15 cellular contexts compared by ENCODE assay signal in the genomic region with DNA sequence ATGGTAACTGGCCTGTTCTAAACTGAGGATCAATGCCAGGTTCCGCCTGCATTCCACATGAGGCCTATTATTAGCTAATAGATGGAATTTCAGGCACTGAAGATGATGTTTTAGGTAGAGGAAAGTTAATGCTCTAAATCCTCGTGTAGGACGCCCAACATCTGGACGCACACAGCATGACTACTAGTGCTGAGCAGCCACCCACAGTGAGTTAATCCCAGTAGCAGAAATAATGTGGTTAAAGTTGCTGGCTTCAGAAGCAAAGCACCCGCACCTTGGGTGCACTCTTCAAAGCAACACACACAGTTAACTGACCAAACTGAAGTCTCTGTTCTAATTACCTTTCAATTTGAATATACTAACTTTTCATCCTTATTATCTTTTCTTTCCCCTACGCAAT.
DNase-seq lines count a peak whose midpoint lies in the region; ATAC-seq, FAIRE-seq and TF ChIP-seq lines count a peak whose summit lies in the region.
"Had no signal": no experiment of that assay in that cellular context is flagged by ENCODE, and none has a peak within 500 bp of the region (broad histone marks: within the 10 kb centered on the region; RNA-seq: fewer than 3 reads in every experiment).

No MANE protein-coding gene starts in this region.

- CTCF ChIA-PET in A673 (lab: Charles Lee) = no interaction called here

- no peaks in the 10 kb centered on the region for H3K9me3 Mint-ChIP-seq in HFFc6
- no peaks in the 10 kb centered on the region for H3K9me3 Mint-ChIP-seq in natural killer cell
- H3K9me3 Mint-ChIP-seq: CD8-positive, alpha-beta T cell had no signal

- no peak for TF ChIP-seq EP300 in Ishikawa (IDR thresholded peaks at IDR 0.05; ENCODE audit: borderline replicate concordance)

- TF ChIP-seq CTCF in A673 (conservative IDR thresholded peaks at IDR 0.05; ENCODE audit: low read depth, low read length) (no peak), thyroid gland (IDR thresholded peaks at IDR 0.05) (no peak), HFFc6 (IDR thresholded peaks at IDR 0.05) (no peak), natural killer cell (IDR thresholded peaks at IDR 0.05) (no peak)

- POLR2A ChIA-PET in A673 (lab: Charles Lee; ENCODE audit: low non-redundant PET) = no interaction called here

- H3K27me3 Mint-ChIP-seq in HFFc6 (ENCODE audit: insufficient read depth) (no peaks in the 10 kb centered on the region), natural killer cell (ENCODE audit: low read depth in 2 of 2) (no peaks in the 10 kb centered on the region)
- H3K27me3 Mint-ChIP-seq: B cell had no signal

- H3K36me3 ChIP-seq in A673 (ENCODE audit: insufficient read depth, low read length, poor library complexity, severe bottlenecking) = peaks cover 12% of the 10 kb centered on the region
- no peaks in the 10 kb centered on the region for H3K36me3 ChIP-seq in thyroid gland

- H3K9me3 ChIP-seq in A673 (ENCODE audit: low read depth, low read length, poor library complexity, severe bottlenecking) = no peaks in the 10 kb centered on the region
- H3K9me3 ChIP-seq in thyroid gland = no peaks in the 10 kb centered on the region
- H3K9me3 ChIP-seq: BLaER1 treated with 17β-estradiol and CSF1 and Interleukin-3, amounts not matched to agents 10 nM and 100 nM had no signal

- H3K27ac ChIP-seq in A673 (ENCODE audit: low read depth, low read length, poor library complexity, severe bottlenecking) (peak overlapping the region; percentile 34), epithelial cell of prostate (peak overlapping the region; percentile 54), thyroid gland (peak overlapping the region in 2 of 3 donors; percentile 52 to 54)
- H3K27ac ChIP-seq: BLaER1 treated with 17β-estradiol and CSF1 and Interleukin-3, amounts not matched to agents 10 nM and 100 nM; GM23248 had no signal

- intact Hi-C loops in A673 (cut with micrococcal nuclease; ENCODE audit: unreplicated experiment) (no loop called here), thyroid gland (cut with DNase I) (no loop called here), natural killer cell (cut with micrococcal nuclease) (no loop called here)

- H3K4me3 Mint-ChIP-seq in HFFc6 = no peak overlapping the region
- H3K4me3 Mint-ChIP-seq in natural killer cell = no peak overlapping the region
- H3K4me3 Mint-ChIP-seq: B cell; CD8-positive, alpha-beta T cell had no signal

- H3K27me3 ChIP-seq in A673 (replicated peaks; ENCODE audit: insufficient read depth, low read depth, low read length, poor library complexity) (no peaks in the 10 kb centered on the region), thyroid gland (no peaks in the 10 kb centered on the region)
- H3K27me3 ChIP-seq: BLaER1 treated with 17β-estradiol and CSF1 and Interleukin-3, amounts not matched to agents 10 nM and 100 nM had no signal

- 89 to 93% methylated on average over 6 of the region's 6 CpGs for WGBS in thyroid gland, 2 donors

- H3K36me3 Mint-ChIP-seq in HFFc6 (ENCODE audit: low read depth) (no peaks in the 10 kb centered on the region), natural killer cell (no peaks in the 10 kb centered on the region)
- H3K36me3 Mint-ChIP-seq: CD8-positive, alpha-beta T cell had no signal

- H3K4me3 ChIP-seq in A673 (ENCODE audit: low read depth, low read length, poor library complexity, severe bottlenecking) = no peak overlapping the region
- H3K4me3 ChIP-seq in thyroid gland (replicated peaks in 1 of 3) = no peak overlapping the region
- H3K4me3 ChIP-seq: BLaER1 treated with 17β-estradiol and CSF1 and Interleukin-3, amounts not matched to agents 10 nM and 100 nM; GM23248 had no signal

- no peak for TF ChIP-seq POLR2A in thyroid gland (IDR thresholded peaks at IDR 0.05)

- H3K4me1 Mint-ChIP-seq in HFFc6 (ENCODE audit: low read depth) = peaks cover 15% of the 10 kb centered on the region; the same call in 1 of the 2 replicates
- H3K4me1 Mint-ChIP-seq in natural killer cell = peaks cover 13 to 19% of the 10 kb centered on the region in 2 donors

- H3K4me1 ChIP-seq in A673 (ENCODE audit: insufficient read depth, low read length, poor library complexity, severe bottlenecking) (peaks cover 74% of the 10 kb centered on the region), thyroid gland (peaks cover 0 to 20% of the 10 kb centered on the region in 2 donors)

- peak; percentile 80 for DNase-seq in A673 (ENCODE audit: low spot score)
- no peak for DNase-seq in epithelial cell of prostate (ENCODE audit: low read depth, low spot score)
- DNase-seq in thyroid gland = no peak
- no peak for DNase-seq in GM19239 (ENCODE audit: insufficient read length, low spot score)
- no peak for DNase-seq in HFFc6
- no peak for DNase-seq in natural killer cell
- DNase-seq: 8988T; CD8-positive, alpha-beta T cell; DMS79 treated with DMSO at 0.1 percent for 48 hours; GF-D8; GM23248 had no signal

- no TSS peak for BruUV-seq in A673 (replicated peaks; lab: Mats Ljungman, UMichigan)

- no peak for ATAC-seq in natural killer cell
- ATAC-seq: CD8-positive, alpha-beta T cell; HCT116 had no signal

- TF ChIP-seq RAD21 in Ishikawa (IDR thresholded peaks at IDR 0.05; ENCODE audit: low read depth) = no peak

- FAIRE-seq in GM19239 (lab: Jason Lieb, UNC) = no peak

- H3K27ac Mint-ChIP-seq in HFFc6 = no peak overlapping the region
- no peak overlapping the region for H3K27ac Mint-ChIP-seq in natural killer cell
- H3K27ac Mint-ChIP-seq: B cell; CD8-positive, alpha-beta T cell had no signal

TF ChIP-seq in Ishikawa, 13 proteins besides CTCF, POLR2A, EP300 and RAD21:
- TF ChIP-seq TCF12 (IDR thresholded peaks at IDR 0.05; ENCODE audit: low read depth) (peak; percentile 59; the same call in 1 of the 2 replicates), YY1 (IDR thresholded peaks at IDR 0.05; ENCODE audit: low read depth) (no peak)
